In the genomic region with DNA sequence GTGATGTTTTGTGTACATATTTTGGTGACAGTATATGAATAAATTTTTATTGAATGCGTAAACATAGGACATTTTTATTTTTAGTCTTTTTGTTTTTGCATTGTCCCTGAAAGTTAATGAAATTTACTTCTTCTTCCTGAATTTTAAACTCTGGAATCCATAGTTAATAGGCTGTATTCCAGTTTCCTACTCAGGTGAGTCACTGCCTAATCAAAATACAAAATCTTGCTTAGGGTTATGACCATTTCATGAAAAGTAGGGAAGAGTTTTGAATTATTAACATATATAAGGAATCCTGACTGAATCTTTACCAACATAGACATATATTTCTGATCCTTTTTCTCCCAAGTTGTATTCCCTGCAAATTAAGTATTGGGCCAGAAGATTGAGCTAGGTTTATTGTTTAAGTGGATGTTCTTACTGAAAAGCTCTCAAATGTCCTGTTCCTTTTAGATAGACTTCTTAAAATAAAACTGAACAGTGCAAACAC, we compare ENCODE assay signal across 12 cellular contexts. TPM values are rescaled to one million over a fixed set of nuclear protein-coding genes. Genes with fewer than 3 reads are reported as not detected.
DNase-seq lines count a peak whose midpoint lies in the region; ATAC-seq and TF ChIP-seq lines count a peak whose summit lies in the region.
"Had no signal": no experiment of that assay in that cellular context is flagged by ENCODE, and none has a peak within 500 bp of the region (broad histone marks: within the 10 kb centered on the region; RNA-seq: fewer than 3 reads in every experiment).

No MANE protein-coding gene starts in this region.

- POLR2A ChIA-PET in HEK293 (lab: Yijun Ruan, JAX) = interaction anchor here (3.6 kb wide), 1 partner anchor 66 kb away, joined by 47 read pairs; no protein-coding TSS in a partner anchor

- peak overlapping the region; percentile 95 for H3K27ac Mint-ChIP-seq in activated CD8-positive, alpha-beta memory T cell treated with anti-CD3 and anti-CD28 coated beads, Interleukin-2, amount 10 ng/mL, durations not matched to agents 7 days and 5 days
- peak overlapping the region; percentile 99 for H3K27ac Mint-ChIP-seq in activated naive CD8-positive, alpha-beta T cell treated with anti-CD3 and anti-CD28 coated beads for 36 hours
- H3K27ac Mint-ChIP-seq in neural crest cell (ENCODE audit: unreplicated experiment) = no peak overlapping the region

- no peak overlapping the region for H3K4me3 ChIP-seq in HEK293 (ENCODE audit: low read depth, low read length)
- H3K4me3 ChIP-seq: pancreas had no signal

- H3K27me3 Mint-ChIP-seq in activated CD8-positive, alpha-beta memory T cell treated with anti-CD3 and anti-CD28 coated beads, Interleukin-2, amount 10 ng/mL, durations not matched to agents 7 days and 5 days = no peaks in the 10 kb centered on the region
- H3K27me3 Mint-ChIP-seq in activated naive CD8-positive, alpha-beta T cell treated with anti-CD3 and anti-CD28 coated beads for 36 hours = no peaks in the 10 kb centered on the region
- peaks cover 2% of the 10 kb centered on the region for H3K27me3 Mint-ChIP-seq in neural crest cell (ENCODE audit: low read depth)

- H3K36me3 ChIP-seq in HEK293 (ENCODE audit: control insufficient read depth in 2 of 2, insufficient read depth in 1 of 2, low read length in 2 of 2) = no peaks in the 10 kb centered on the region
- H3K36me3 ChIP-seq: pancreas had no signal

- no peaks in the 10 kb centered on the region for H3K9me3 ChIP-seq in HEK293 (ENCODE audit: control insufficient read depth, insufficient read depth, low read depth, low read length)
- H3K9me3 ChIP-seq: pancreas had no signal

- no peaks in the 10 kb centered on the region for H3K9me3 Mint-ChIP-seq in activated CD8-positive, alpha-beta memory T cell treated with anti-CD3 and anti-CD28 coated beads, Interleukin-2, amount 10 ng/mL, durations not matched to agents 7 days and 5 days (ENCODE audit: low read depth)
- H3K9me3 Mint-ChIP-seq in activated naive CD8-positive, alpha-beta T cell treated with anti-CD3 and anti-CD28 coated beads for 36 hours = peaks cover 2% of the 10 kb centered on the region
- no peaks in the 10 kb centered on the region for H3K9me3 Mint-ChIP-seq in neural crest cell

- H3K36me3 Mint-ChIP-seq in activated CD8-positive, alpha-beta memory T cell treated with anti-CD3 and anti-CD28 coated beads, Interleukin-2, amount 10 ng/mL, durations not matched to agents 7 days and 5 days = peaks cover 14% of the 10 kb centered on the region
- peaks cover 40% of the 10 kb centered on the region for H3K36me3 Mint-ChIP-seq in activated naive CD8-positive, alpha-beta T cell treated with anti-CD3 and anti-CD28 coated beads for 36 hours
- H3K36me3 Mint-ChIP-seq in neural crest cell (ENCODE audit: low read depth) = no peaks in the 10 kb centered on the region

- no peak overlapping the region for H3K27ac ChIP-seq in HEK293 (ENCODE audit: extremely low read depth, low read depth, low read length)
- H3K27ac ChIP-seq: brain microvascular endothelial cell had no signal

- CTCF ChIA-PET in activated CD8-positive, alpha-beta memory T cell treated with anti-CD3 and anti-CD28 coated beads, Interleukin-2, amount 10 ng/mL, durations not matched to agents 7 days and 5 days (lab: Charles Lee) = interaction anchor here (1.0 to 12.2 kb wide), 5 partner anchors 66 to 89 kb away, joined by 4 to 208 read pairs (median 22); no protein-coding TSS in a partner anchor
- CTCF ChIA-PET in HEK293 (lab: Yijun Ruan, JAX) = interaction anchor here (0.7 to 1.2 kb wide), 4 partner anchors 66 to 199 kb away, joined by 3 to 5 read pairs (median 4); no protein-coding TSS in a partner anchor

- DNase-seq in activated CD8-positive, alpha-beta memory T cell treated with anti-CD3 and anti-CD28 coated beads, Interleukin-2, amount 10 ng/mL, durations not matched to agents 7 days and 5 days = no peak
- no peak for DNase-seq in activated CD8-positive, alpha-beta memory T cell treated with anti-CD3 and anti-CD28 coated beads for 24 hours
- no peak for DNase-seq in activated naive CD8-positive, alpha-beta T cell treated with anti-CD3 and anti-CD28 coated beads for 36 hours
- DNase-seq in neural crest cell (ENCODE audit: low read depth, low spot score) (no peak), SKM-1 treated with dmso at 0.1 percent for 144 hours (lab: John Stamatoyannopoulos, UW; ENCODE audit: unreplicated experiment) (no peak), DMS114 treated with DMSO at 0.1 percent for 48 hours (lab: John Stamatoyannopoulos, UW; ENCODE audit: unreplicated experiment) (no peak), SHP77 treated with DMSO at 0.1 percent for 48 hours (lab: John Stamatoyannopoulos, UW) (no peak)
- DNase-seq: brain microvascular endothelial cell, DMS79, NCI-H2081 treated with DMSO at 0.1 percent for 48 hours, pancreas had no signal

- H3K4me1 Mint-ChIP-seq in activated CD8-positive, alpha-beta memory T cell treated with anti-CD3 and anti-CD28 coated beads, Interleukin-2, amount 10 ng/mL, durations not matched to agents 7 days and 5 days = peaks cover 52% of the 10 kb centered on the region
- H3K4me1 Mint-ChIP-seq in activated naive CD8-positive, alpha-beta T cell treated with anti-CD3 and anti-CD28 coated beads for 36 hours = peaks cover 66% of the 10 kb centered on the region
- peaks cover 20% of the 10 kb centered on the region for H3K4me1 Mint-ChIP-seq in neural crest cell

- H3K4me3 Mint-ChIP-seq in activated CD8-positive, alpha-beta memory T cell treated with anti-CD3 and anti-CD28 coated beads, Interleukin-2, amount 10 ng/mL, durations not matched to agents 7 days and 5 days = peak overlapping the region; percentile 97
- H3K4me3 Mint-ChIP-seq in activated naive CD8-positive, alpha-beta T cell treated with anti-CD3 and anti-CD28 coated beads for 36 hours = peak overlapping the region; percentile 93
- peak overlapping the region; percentile 94 for H3K4me3 Mint-ChIP-seq in neural crest cell

- peaks cover 19% of the 10 kb centered on the region for H3K4me1 ChIP-seq in HEK293 (ENCODE audit: control insufficient read depth, insufficient read depth, low read length)

- no peak for ATAC-seq in activated CD8-positive, alpha-beta memory T cell treated with anti-CD3 and anti-CD28 coated beads, Interleukin-2, amount 10 ng/mL, durations not matched to agents 7 days and 5 days
- ATAC-seq: pancreas had no signal

- TF ChIP-seq CTCF in HEK293 (tag by site-specific recombination; IDR thresholded peaks at IDR 0.05) (no peak), neural crest cell (conservative IDR thresholded peaks at IDR 0.05) (no peak)

TF ChIP-seq in HEK293, 187 proteins besides CTCF, POLR2A, EP300 and RAD21:
- TF ChIP-seq IKZF3 (tag by site-specific recombination; IDR thresholded peaks at IDR 0.05) (peak; percentile 61), ZNF48 (tag by site-specific recombination; IDR thresholded peaks at IDR 0.05) (no peak)
TF ChIP-seq in HEK293: peak in this region for 1.

RNA-seq across cellular contexts. Expression of gene CREM, which starts 2.6 kb away (rescaled TPM):
- 100 to 1,000 TPM; 102 to 192 TPM for total RNA-seq in activated CD8-positive, alpha-beta memory T cell treated with anti-CD3 and anti-CD28 coated beads, Interleukin-2, amount 10 ng/mL, durations not matched to agents 7 days and 5 days
- total RNA-seq in activated naive CD8-positive, alpha-beta T cell treated with anti-CD3 and anti-CD28 coated beads for 36 hours = 100 to 1,000 TPM; 143 to 156 TPM
- 28.5 and 29.6 TPM in 2 replicates for total RNA-seq in neural crest cell

RNA-seq across cellular contexts. Expression of gene CUL2, which starts 39.1 kb away (rescaled TPM):
- total RNA-seq in activated CD8-positive, alpha-beta memory T cell treated with anti-CD3 and anti-CD28 coated beads, Interleukin-2, amount 10 ng/mL, durations not matched to agents 7 days and 5 days = 10 to 100 TPM; 37.4 to 44.5 TPM
- 10 to 100 TPM; 50.6 to 51.5 TPM for total RNA-seq in activated naive CD8-positive, alpha-beta T cell treated with anti-CD3 and anti-CD28 coated beads for 36 hours
- 40.1 and 40.9 TPM in 2 replicates for total RNA-seq in neural crest cell
